ENCODE assay signal across 16 cellular contexts in genomic region chr2:123502926-123503325, GRCh38.
A peak's percentile ranks its signal among the peaks of the same experiment; 100 is the strongest.
DNase-seq lines count a peak whose midpoint lies in the region; ATAC-seq and TF ChIP-seq lines count a peak whose summit lies in the region.
"Had no signal": no experiment of that assay in that cellular context is flagged by ENCODE, and none has a peak within 500 bp of the region (broad histone marks: within the 10 kb centered on the region; RNA-seq: fewer than 3 reads in every experiment).

No MANE protein-coding gene starts in this region.

- H3K36me3 ChIP-seq in MG63 = no peaks in the 10 kb centered on the region
- no peaks in the 10 kb centered on the region for H3K36me3 ChIP-seq in adipocyte (ENCODE audit: control insufficient read depth, insufficient read depth, low read length, severe bottlenecking)
- no peaks in the 10 kb centered on the region for H3K36me3 ChIP-seq in fibroblast of lung (ENCODE audit: control insufficient read depth, insufficient read depth, low read length)
- no peaks in the 10 kb centered on the region for H3K36me3 ChIP-seq in mesenchymal stem cell (ENCODE audit: control insufficient read depth in 1 of 2, insufficient read depth in 2 of 2, low read depth in 1 of 2, low read length in 2 of 2)

- H4K91ac ChIP-seq in mesenchymal stem cell (ENCODE audit: low read length) = no peak overlapping the region

- no peaks in the 10 kb centered on the region for H3K79me1 ChIP-seq in mesenchymal stem cell (replicated peaks; ENCODE audit: low read length, poor library complexity, severe bottlenecking)

- H3K9ac ChIP-seq in adipocyte (ENCODE audit: low read length) (no peak overlapping the region), fibroblast of lung (ENCODE audit: insufficient read depth, low read length) (no peak overlapping the region), mesenchymal stem cell (ENCODE audit: low read length) (peak overlapping the region; percentile 65)

- TF ChIP-seq CTCF in fibroblast of lung (conservative IDR thresholded peaks at IDR 0.05 in 1 of 2, IDR thresholded peaks at IDR 0.05 in 1 of 2; ENCODE audit: low read depth in 1 of 2, low read length in 2 of 2) = no peak

- 68% methylated on average over 3 of the region's 4 CpGs for WGBS in mesenchymal stem cell

- H2AK5ac ChIP-seq in mesenchymal stem cell (ENCODE audit: low read length, severe bottlenecking) = no peak overlapping the region

- no peak overlapping the region for H3K4me3 ChIP-seq in MG63
- peak overlapping the region; percentile 29 for H3K4me3 ChIP-seq in adipocyte (ENCODE audit: low read length)
- no peak overlapping the region for H3K4me3 ChIP-seq in fibroblast of lung (replicated peaks in 1 of 4; ENCODE audit: control extremely low read depth in 1 of 4, insufficient read depth in 1 of 4, low read depth in 3 of 4, low read length in 4 of 4)
- H3K4me3 ChIP-seq in mesenchymal stem cell (ENCODE audit: insufficient read depth in 1 of 2, low read depth in 1 of 2, low read length in 2 of 2) = no peak overlapping the region

- H3K4me1 ChIP-seq in adipocyte (ENCODE audit: control insufficient read depth, insufficient read depth, low read length) (peaks cover 6% of the 10 kb centered on the region), fibroblast of lung (ENCODE audit: control insufficient read depth, extremely low read depth, insufficient read depth, low read length) (no peaks in the 10 kb centered on the region), mesenchymal stem cell (ENCODE audit: control insufficient read depth, insufficient read depth, low read depth, low read length) (no peaks in the 10 kb centered on the region)

- no peak overlapping the region for H3K18ac ChIP-seq in mesenchymal stem cell (ENCODE audit: low read depth in 1 of 2, low read length in 2 of 2)

- H2BK5ac ChIP-seq in mesenchymal stem cell (ENCODE audit: low read depth, low read length, poor library complexity, severe bottlenecking) = no peak overlapping the region

- no peaks in the 10 kb centered on the region for H3K79me2 ChIP-seq in fibroblast of lung (ENCODE audit: control insufficient read depth, insufficient read depth, low read length)

- H4K8ac ChIP-seq in mesenchymal stem cell (ENCODE audit: low read length) = no peak overlapping the region

- no peak for ATAC-seq in HG03039 (IDR thresholded peaks at IDR 0.05; ENCODE audit: unreplicated experiment)

- H3K27me3 ChIP-seq in MG63 (no peaks in the 10 kb centered on the region), adipocyte (replicated peaks; ENCODE audit: control insufficient read depth, insufficient read depth, low read length) (no peaks in the 10 kb centered on the region), fibroblast of lung (ENCODE audit: control insufficient read depth, insufficient read depth, low read length) (no peaks in the 10 kb centered on the region), mesenchymal stem cell (ENCODE audit: control insufficient read depth in 1 of 2, insufficient read depth in 1 of 2, low read length in 2 of 2) (no peaks in the 10 kb centered on the region)

- H4K20me1 ChIP-seq in fibroblast of lung (ENCODE audit: control insufficient read depth, extremely low read depth, insufficient read depth, low read length) = no peaks in the 10 kb centered on the region

- H3K4me2 ChIP-seq in fibroblast of lung (ENCODE audit: extremely low read depth, insufficient read depth, low read length) (no peak overlapping the region), mesenchymal stem cell (ENCODE audit: low read length, poor library complexity, severe bottlenecking) (no peak overlapping the region)

- H2BK120ac ChIP-seq in mesenchymal stem cell (ENCODE audit: low read depth, low read length) = no peak overlapping the region

- in situ Hi-C loops in ACHN (cut with HindIII; ENCODE audit: low pct_ligation_motif_present, low pct_unique_long_range_greater_than_20kb, low sequenced_read_pairs) = no loop called here

- H2AFZ ChIP-seq in fibroblast of lung (ENCODE audit: low read length) (no peak overlapping the region), mesenchymal stem cell (ENCODE audit: low read depth, low read length) (no peak overlapping the region)

- no peak overlapping the region for H3K4ac ChIP-seq in mesenchymal stem cell (ENCODE audit: low read depth in 1 of 2, low read length in 2 of 2)

- 0 out of 2 replicates have a peak, but pooled peaks cover 3% of the 10 kb centered on the region for H3K9me3 ChIP-seq in MG63
- no peaks in the 10 kb centered on the region for H3K9me3 ChIP-seq in adipocyte (ENCODE audit: control insufficient read depth, low read length)
- no peaks in the 10 kb centered on the region for H3K9me3 ChIP-seq in fibroblast of lung (ENCODE audit: control insufficient read depth, insufficient read depth, low read depth, low read length)
- no peaks in the 10 kb centered on the region for H3K9me3 ChIP-seq in mesenchymal stem cell (ENCODE audit: control insufficient read depth, low read length)

- H2BK12ac ChIP-seq in mesenchymal stem cell (ENCODE audit: low read length in 2 of 2) = no peak overlapping the region

- H3K27ac ChIP-seq in fibroblast of lung (ENCODE audit: insufficient read depth, low read length) = no peak overlapping the region
- no peak overlapping the region for H3K27ac ChIP-seq in mesenchymal stem cell (ENCODE audit: low read length, poor library complexity, severe bottlenecking)

- no peak overlapping the region for H3K23ac ChIP-seq in mesenchymal stem cell (ENCODE audit: low read length in 2 of 2)

- no peak overlapping the region for H2BK15ac ChIP-seq in mesenchymal stem cell (ENCODE audit: low read depth, poor library complexity, severe bottlenecking)

- peak; percentile 38 for DNase-seq in MG63
- no peak for DNase-seq in adipocyte (ENCODE audit: low read depth)
- DNase-seq in fibroblast of lung (ENCODE audit: low read depth in 2 of 2) = peak; percentile 10 to 76
- peak; percentile 70 for DNase-seq in mesenchymal stem cell
- no peak for DNase-seq in ACHN
- no peak for DNase-seq in DMS 273 treated with DMSO at 0.1 percent for 48 hours (lab: John Stamatoyannopoulos, UW)
- no peak for DNase-seq in D341Med (ENCODE audit: low spot score)
- DNase-seq: CD4-positive, alpha-beta T cell; H7; NCI-H1436; NCI-H226; NCI-H526 treated with DMSO at 0.1 percent for 48 hours; NK-92 treated with Interleukin-12 subunit alpha and Interleukin-12 subunit beta, amount 100 ng/mL, for 24 hours; OCI-M1; SHP77 had no signal

- no peak overlapping the region for H3K14ac ChIP-seq in mesenchymal stem cell (ENCODE audit: low read length in 2 of 2)

Comparison
In these comparisons a context has a peak if more than half of its experiments do, and no peak if none do; other contexts are left out.
1. DNase-seq: peak in MG63 (single experiment), fibroblast of lung (2 of 2) and mesenchymal stem cell (single experiment); none in adipocyte (single experiment), ACHN (single experiment), DMS 273 treated with DMSO at 0.1 percent for 48 hours (single experiment) and D341Med (single experiment).